Comparison of ENCODE assay signal across 28 cellular contexts in genomic region chr7:38525857-38526256, GRCh38.
"Had no signal": no experiment of that assay in that cellular context is flagged by ENCODE, and none has a peak within 500 bp of the region (broad histone marks: within the 10 kb centered on the region; RNA-seq: fewer than 3 reads in every experiment).

No MANE protein-coding gene starts in this region.

- H3K4me1 ChIP-seq: ascending aorta, breast epithelium, esophagus muscularis mucosa, gastroesophageal sphincter had no signal

- H3K4me1 Mint-ChIP-seq: brain; central memory CD8-positive, alpha-beta T cell had no signal

- H3K27ac ChIP-seq: ascending aorta, breast epithelium, coronary artery, esophagus muscularis mucosa, gastroesophageal sphincter had no signal

- H3K36me3 Mint-ChIP-seq: activated naive CD8-positive, alpha-beta T cell had no signal

- H3K36me3 ChIP-seq: ascending aorta, breast epithelium, esophagus muscularis mucosa, gastroesophageal sphincter had no signal

- DNase-seq: activated CD4-positive, alpha-beta T cell treated with anti-CD3 and anti-CD28 coated beads for 4 hours; activated CD4-positive, alpha-beta T cell treated with anti-CD3 and anti-CD28 coated beads, Interleukin-2, amount 50 U/mL, for 1 hour; activated CD4-positive, alpha-beta T cell treated with anti-CD3 and anti-CD28 coated beads, Interleukin-2, amount 50 U/mL, for 48 hours; activated CD4-positive, CD25-positive, alpha-beta regulatory T cell; activated CD4-positive, CD25-positive, alpha-beta regulatory T cell treated with anti-CD3 and anti-CD28 coated beads, Interleukin-2, amount 50 U/mL, for 72 hours; activated CD8-positive, alpha-beta memory T cell treated with anti-CD3 and anti-CD28 coated beads, Interleukin-2, amount 50 U/mL, for 48 hours; activated CD8-positive, alpha-beta T cell treated with anti-CD3 and anti-CD28 coated beads, Interleukin-2, amount 10 ng/mL, durations not matched to agents 7 days and 5 days; activated effector memory CD4-positive, alpha-beta T cell treated with Interleukin-2 at 50 U/mL for 16 hours; activated gamma-delta T cell treated with Interleukin-2 at 50 U/mL for 16 hours; activated naive CD4-positive, alpha-beta T cell treated with anti-CD3 and anti-CD28 coated beads, Interleukin-2, amount 50 U/mL, for 16 hours; activated naive CD4-positive, alpha-beta T cell treated with Interleukin-2 at 50 U/mL for 16 hours; activated T-cell treated with anti-CD3 and anti-CD28 coated beads for 4 hours; activated T-cell treated with anti-CD3 and anti-CD28 coated beads, Interleukin-2, amount 50 U/mL, for 24 hours; activated T-cell treated with anti-CD3 and anti-CD28 coated beads, Interleukin-2, amount 50 U/mL, for 72 hours; dorsolateral prefrontal cortex; effector memory CD4-positive, alpha-beta T cell; erythroblast; foreskin melanocyte; T-helper 2 cell had no signal

- H3K4me3 ChIP-seq: ascending aorta, breast epithelium, coronary artery, dorsolateral prefrontal cortex, esophagus muscularis mucosa, gastroesophageal sphincter had no signal

- H3K27ac Mint-ChIP-seq: activated CD8-positive, alpha-beta T cell treated with anti-CD3 and anti-CD28 coated beads, Interleukin-2, amount 10 ng/mL, durations not matched to agents 7 days and 5 days; activated naive CD8-positive, alpha-beta T cell; activated T-cell treated with anti-CD3 and anti-CD28 coated beads, Interleukin-2, amount 50 U/mL, for 24 hours; activated T-cell treated with anti-CD3 and anti-CD28 coated beads, Interleukin-2, amount 50 U/mL, for 72 hours; brain; dendritic cell treated with granulocyte-macrophage colony-stimulating factor and Interleukin-4, amounts not matched to agents 40 ng/mL and 50 ng/mL, for 4 days had no signal

- ATAC-seq: activated CD8-positive, alpha-beta T cell treated with anti-CD3 and anti-CD28 coated beads, Interleukin-2, amount 10 ng/mL, durations not matched to agents 7 days and 5 days; gastroesophageal sphincter had no signal

- H3K27me3 ChIP-seq: ascending aorta, breast epithelium, dorsolateral prefrontal cortex, esophagus muscularis mucosa, gastroesophageal sphincter had no signal

- H3K4me3 Mint-ChIP-seq: activated CD8-positive, alpha-beta T cell treated with anti-CD3 and anti-CD28 coated beads, Interleukin-2, amount 10 ng/mL, durations not matched to agents 7 days and 5 days; activated naive CD8-positive, alpha-beta T cell; activated T-cell treated with anti-CD3 and anti-CD28 coated beads, Interleukin-2, amount 50 U/mL, for 24 hours; activated T-cell treated with anti-CD3 and anti-CD28 coated beads, Interleukin-2, amount 50 U/mL, for 72 hours; brain; central memory CD8-positive, alpha-beta T cell; dendritic cell treated with granulocyte-macrophage colony-stimulating factor and Interleukin-4, amounts not matched to agents 40 ng/mL and 50 ng/mL, for 4 days had no signal

- H3K9me3 ChIP-seq: ascending aorta, breast epithelium, esophagus muscularis mucosa, gastroesophageal sphincter had no signal

- H3K9me3 Mint-ChIP-seq: activated T-cell treated with anti-CD3 and anti-CD28 coated beads, Interleukin-2, amount 50 U/mL, for 24 hours; activated T-cell treated with anti-CD3 and anti-CD28 coated beads, Interleukin-2, amount 50 U/mL, for 72 hours; central memory CD8-positive, alpha-beta T cell; dendritic cell treated with granulocyte-macrophage colony-stimulating factor and Interleukin-4, amounts not matched to agents 40 ng/mL and 50 ng/mL, for 4 days had no signal

- H3K27me3 Mint-ChIP-seq: activated T-cell treated with anti-CD3 and anti-CD28 coated beads, Interleukin-2, amount 50 U/mL, for 24 hours; brain; dendritic cell treated with granulocyte-macrophage colony-stimulating factor and Interleukin-4, amounts not matched to agents 40 ng/mL and 50 ng/mL, for 4 days had no signal
